ENCODE assay signal across 8 cellular contexts in genomic region chr22:42269407-42270177, GRCh38. TPM values are rescaled to one million over a fixed set of nuclear protein-coding genes. Genes with fewer than 3 reads are reported as not detected.
DNase-seq lines count a peak whose midpoint lies in the region; ATAC-seq and TF ChIP-seq lines count a peak whose summit lies in the region.

No MANE protein-coding gene starts in this region.

- H3K4me3 ChIP-seq in esophagus muscularis mucosa = peak overlapping the region; percentile 93 to 100 (median 98)
- peak overlapping the region; percentile 64 to 83 for H3K4me3 ChIP-seq in stomach smooth muscle (ENCODE audit: low read length in 2 of 2)

- H3K27ac ChIP-seq in esophagus muscularis mucosa (replicated peaks in 1 of 4) (peak overlapping the region; percentile 82 to 93 (median 88)), stomach smooth muscle (ENCODE audit: low read length) (peak overlapping the region; percentile 41)

- no peak for TF ChIP-seq EP300 in esophagus muscularis mucosa (IDR thresholded peaks at IDR 0.05)

- H3K9ac ChIP-seq in stomach smooth muscle (ENCODE audit: low read length in 2 of 2) = peak overlapping the region; percentile 65 to 72

- H3K9me3 ChIP-seq in esophagus muscularis mucosa = no peaks in the 10 kb centered on the region
- no peaks in the 10 kb centered on the region for H3K9me3 ChIP-seq in stomach smooth muscle (ENCODE audit: control insufficient read depth in 2 of 2, low read length in 2 of 2)

- 0% methylated on average over 13 of the region's 70 CpGs for whole genome bisulfite sequencing in esophagus muscularis mucosa

- H3K36me3 Mint-ChIP-seq in nephron (ENCODE audit: low read depth) = no peaks in the 10 kb centered on the region

- H3K4me1 ChIP-seq in esophagus muscularis mucosa (peaks cover 12 to 30% (median 24%) of the 10 kb centered on the region in 4 donors), stomach smooth muscle (ENCODE audit: control insufficient read depth, insufficient read depth, low read length) (peaks cover 9% of the 10 kb centered on the region)

- no peak for TF ChIP-seq POLR2A in esophagus muscularis mucosa (IDR thresholded peaks at IDR 0.05; ENCODE audit: low read depth)

- H3K4me1 Mint-ChIP-seq in nephron = peaks cover 27% of the 10 kb centered on the region

- no peaks in the 10 kb centered on the region for H3K27me3 ChIP-seq in esophagus muscularis mucosa
- H3K27me3 ChIP-seq in stomach smooth muscle (ENCODE audit: control insufficient read depth in 1 of 2, insufficient read depth in 2 of 2, low read length in 2 of 2) = no peaks in the 10 kb centered on the region

- intact Hi-C loops in esophagus muscularis mucosa (cut with DNase I) = loop anchor here (5.0 kb wide), 2 partner anchors 98 to 173 kb away; no protein-coding TSS in a partner anchor

- ATAC-seq in GM18870 (IDR thresholded peaks at IDR 0.05; ENCODE audit: unreplicated experiment) (peak; percentile 21), HG03097 (IDR thresholded peaks at IDR 0.05; ENCODE audit: low FRiP score, unreplicated experiment) (peak; percentile 50)

- H3K27ac Mint-ChIP-seq in nephron = peak overlapping the region; percentile 58 to 71 (median 67)

- H3K27me3 Mint-ChIP-seq in nephron (ENCODE audit: low read depth) = peaks cover 8% of the 10 kb centered on the region

- H3K36me3 ChIP-seq in esophagus muscularis mucosa (no peaks in the 10 kb centered on the region), stomach smooth muscle (ENCODE audit: control insufficient read depth in 2 of 2, insufficient read depth in 2 of 2, low read length in 2 of 2) (no peaks in the 10 kb centered on the region)

- no peaks in the 10 kb centered on the region for H3K9me3 Mint-ChIP-seq in nephron

- H3K4me3 Mint-ChIP-seq in nephron = peak overlapping the region; percentile 90 to 99 (median 96)

- TF ChIP-seq CTCF in esophagus muscularis mucosa (IDR thresholded peaks at IDR 0.05) (peak in 1 of 3 experiments; percentile 3), nephron (IDR thresholded peaks at IDR 0.05; ENCODE audit: unreplicated experiment in 3 of 3) (no peak)

- DNase-seq in AG08395 (ENCODE audit: low spot score) = peak; percentile 65
- DNase-seq in NOMO-1 (lab: John Stamatoyannopoulos, UW; ENCODE audit: unreplicated experiment in 2 of 2) = peak; percentile 36 to 54
- DNase-seq in activated T-cell treated with anti-CD3 and anti-CD28 coated beads for 48 hours (ENCODE audit: low read depth) = peak; percentile 67
- DNase-seq in esophagus muscularis mucosa (ENCODE audit: extremely low spot score) = no peak

RNA-seq across cellular contexts. Expression of gene TCF20, which starts 0.9 kb away (rescaled TPM):
- 10 to 100 TPM; 24.9 to 48.2 (median 38.4) TPM for total RNA-seq in esophagus muscularis mucosa
